In genomic region chr7:90825779-90826178, GRCh38 we compare ENCODE assay signal across 14 cellular contexts.
DNase-seq lines count a peak whose midpoint lies in the region; ATAC-seq and TF ChIP-seq lines count a peak whose summit lies in the region.
"Had no signal": no experiment of that assay in that cellular context is flagged by ENCODE, and none has a peak within 500 bp of the region (broad histone marks: within the 10 kb centered on the region; RNA-seq: fewer than 3 reads in every experiment).

No MANE protein-coding gene starts in this region.

- ATAC-seq in IMR-90 (ENCODE audit: low read depth) (peak; percentile 68), left lung (peak; percentile 65)
- ATAC-seq: activated T-cell treated with anti-CD3 and anti-CD28 coated beads, Interleukin-2, amount 50 U/mL, for 72 hours had no signal

- H3K56ac ChIP-seq in IMR-90 (ENCODE audit: extremely low read depth, insufficient read depth, low read length): no peak overlapping the region

- H3K4me3 ChIP-seq in AG09309 (ENCODE audit: control insufficient read depth, low read depth, low read length) (no peak overlapping the region), IMR-90 (ENCODE audit: insufficient read depth, low read depth, low read length) (no peak overlapping the region), left lung (no peak overlapping the region)
- H3K4me3 ChIP-seq: BLaER1, hepatocyte had no signal

- peak overlapping the region; percentile 46 for H2BK5ac ChIP-seq in IMR-90 (ENCODE audit: low read depth, low read length, poor library complexity, severe bottlenecking)

- TF ChIP-seq RAD21 in IMR-90 (IDR thresholded peaks at IDR 0.05; ENCODE audit: low read length): no peak

- no peak overlapping the region for H3K23ac ChIP-seq in IMR-90 (ENCODE audit: low read depth, low read length)

- peak; percentile 95 for DNase-seq in AG09309 (ENCODE audit: low read depth)
- peak; percentile 80 for DNase-seq in IMR-90
- DNase-seq in dedifferentiated amniotic fluid mesenchymal stem cell (ENCODE audit: extremely low spot score): peak; percentile 84
- no peak for DNase-seq in left lung
- no peak for DNase-seq in GDM1 (lab: John Stamatoyannopoulos, UW)
- no peak for DNase-seq in LoVo (ENCODE audit: low spot score)
- DNase-seq in RKO (ENCODE audit: low spot score): no peak
- DNase-seq in GOT3 (lab: John Stamatoyannopoulos, UW): no peak
- DNase-seq: activated CD4-positive, alpha-beta memory T cell treated with anti-CD3 and anti-CD28 coated beads for 36 hours; activated T-cell treated with anti-CD3 and anti-CD28 coated beads, Interleukin-2, amount 50 U/mL, for 72 hours; NCI-H1048; OCI-M1 had no signal

- no peak overlapping the region for H4K91ac ChIP-seq in IMR-90 (ENCODE audit: insufficient read depth, low read depth, low read length)

- WGBS in IMR-90 (ENCODE audit: extremely low coverage in 2 of 2, insufficient read length in 1 of 2), 2 experiments: no CpG with 5 or more reads among the region's 2 CpGs

- H3K18ac ChIP-seq in IMR-90 (ENCODE audit: low read depth, low read length): no peak overlapping the region

- no peaks in the 10 kb centered on the region for H3K9me1 ChIP-seq in IMR-90 (ENCODE audit: insufficient read depth, low read length)

- H3K27me3 ChIP-seq in IMR-90 (ENCODE audit: control insufficient read depth, insufficient read depth, low read length) (no peaks in the 10 kb centered on the region), left lung (no peaks in the 10 kb centered on the region)
- H3K27me3 ChIP-seq: BLaER1, hepatocyte had no signal

- H2AFZ ChIP-seq in IMR-90 (replicated peaks; ENCODE audit: low read length, poor library complexity): no peak overlapping the region
- H2AFZ ChIP-seq: hepatocyte had no signal

- no peaks in the 10 kb centered on the region for H3K36me3 ChIP-seq in IMR-90 (ENCODE audit: control insufficient read depth, insufficient read depth, low read length)
- no peaks in the 10 kb centered on the region for H3K36me3 ChIP-seq in left lung

- peaks cover 3 to 6% of the 10 kb centered on the region in 2 experiments; a peak in 1 of 4 replicates for H3K79me1 ChIP-seq in IMR-90 (ENCODE audit: low read depth in 1 of 2, low read length in 2 of 2)

- in situ Hi-C loops in IMR-90 (cut with MboI; ENCODE audit: low sequenced_read_pairs): no loop called here

- peaks cover 3% of the 10 kb centered on the region; the same call in 1 of the 2 replicates for H3K4me1 ChIP-seq in IMR-90 (ENCODE audit: control insufficient read depth, insufficient read depth, low read length)
- H3K4me1 ChIP-seq in left lung: no peaks in the 10 kb centered on the region
- H3K4me1 ChIP-seq: BLaER1 had no signal

- H2BK15ac ChIP-seq in IMR-90 (ENCODE audit: low read depth, low read length): no peak overlapping the region

- no peak for TF ChIP-seq POLR2A in IMR-90 (IDR thresholded peaks at IDR 0.05; ENCODE audit: low read depth, low read length)

- CTCF ChIA-PET in IMR-90 (lab: Yijun Ruan, JAX): no interaction called here

- H2BK120ac ChIP-seq in IMR-90 (ENCODE audit: low read depth, low read length): no peak overlapping the region

- dilution Hi-C loops in IMR-90 (cut with HindIII; ENCODE audit: low sequenced_read_pairs, unreplicated experiment): no loop called here

- H4K20me1 ChIP-seq in IMR-90 (ENCODE audit: insufficient read depth, low read length): no peaks in the 10 kb centered on the region
- H4K20me1 ChIP-seq: BLaER1 had no signal

- no peak overlapping the region for H2AK5ac ChIP-seq in IMR-90 (ENCODE audit: low read depth, low read length)

- H4K5ac ChIP-seq in IMR-90 (ENCODE audit: low read depth, low read length): no peak overlapping the region

- H2BK20ac ChIP-seq in IMR-90 (ENCODE audit: low read depth, low read length): no peak overlapping the region

- BruUV-seq in IMR-90 (replicated peaks; lab: Mats Ljungman, UMichigan): no TSS peak

- TF ChIP-seq CTCF in AG09309 (IDR thresholded peaks at IDR 0.05; ENCODE audit: control insufficient read depth, insufficient read depth, low read depth, low read length, missing control alignments) (no peak), IMR-90 (conservative IDR thresholded peaks at IDR 0.05; ENCODE audit: low read depth, low read length) (no peak), left lung (IDR thresholded peaks at IDR 0.05) (no peak)

- peaks cover 9% of the 10 kb centered on the region for H3K9me3 ChIP-seq in IMR-90 (ENCODE audit: control insufficient read depth, insufficient read depth, low read length)
- H3K9me3 ChIP-seq in left lung: peaks cover 0 to 19% of the 10 kb centered on the region in 2 donors

- H2AK9ac ChIP-seq in IMR-90 (replicated peaks; ENCODE audit: low read depth, low read length, poor library complexity): no peak overlapping the region

- POLR2A ChIA-PET in IMR-90 (lab: Charles Lee; ENCODE audit: unreplicated experiment): no interaction called here

- no peak overlapping the region for H3K9ac ChIP-seq in IMR-90 (ENCODE audit: low read depth, low read length)
- H3K9ac ChIP-seq: BLaER1 had no signal

- no peak overlapping the region for H4K8ac ChIP-seq in IMR-90 (ENCODE audit: low read depth in 2 of 2, low read length in 2 of 2)

- no peak overlapping the region for H3K27ac ChIP-seq in IMR-90 (ENCODE audit: insufficient read depth, low read length)
- no peak overlapping the region for H3K27ac ChIP-seq in left lung
- H3K27ac ChIP-seq: BLaER1, hepatocyte had no signal

- no peak overlapping the region for H3K4me2 ChIP-seq in IMR-90 (ENCODE audit: low read depth, low read length)
- H3K4me2 ChIP-seq: BLaER1, hepatocyte had no signal

- intact Hi-C loops in IMR-90 (cut with micrococcal nuclease) (no loop called here), left lung (cut with DNase I) (no loop called here)

- no peak overlapping the region for H3K4ac ChIP-seq in IMR-90 (ENCODE audit: low read depth, low read length)

- no peak overlapping the region for H3K14ac ChIP-seq in IMR-90 (replicated peaks; ENCODE audit: low read depth, low read length)

TF ChIP-seq in IMR-90, 13 proteins besides CTCF, POLR2A, EP300 and RAD21:
- TF ChIP-seq CHD1 (IDR thresholded peaks at IDR 0.05; ENCODE audit: low read depth, low read length) (no peak), CEBPB (IDR thresholded peaks at IDR 0.05; ENCODE audit: low read depth, low read length) (peak; percentile 78)

Comparison
In these comparisons a context has a peak if more than half of its experiments do, and no peak if none do; other contexts are left out.
1. DNase-seq: peak in AG09309 (single experiment), IMR-90 (single experiment) and dedifferentiated amniotic fluid mesenchymal stem cell (single experiment); none in left lung (0 of 2), GDM1 (single experiment), LoVo (single experiment), RKO (single experiment) and GOT3 (single experiment).